ENCODE assay signal across 19 cellular contexts in the genomic region with DNA sequence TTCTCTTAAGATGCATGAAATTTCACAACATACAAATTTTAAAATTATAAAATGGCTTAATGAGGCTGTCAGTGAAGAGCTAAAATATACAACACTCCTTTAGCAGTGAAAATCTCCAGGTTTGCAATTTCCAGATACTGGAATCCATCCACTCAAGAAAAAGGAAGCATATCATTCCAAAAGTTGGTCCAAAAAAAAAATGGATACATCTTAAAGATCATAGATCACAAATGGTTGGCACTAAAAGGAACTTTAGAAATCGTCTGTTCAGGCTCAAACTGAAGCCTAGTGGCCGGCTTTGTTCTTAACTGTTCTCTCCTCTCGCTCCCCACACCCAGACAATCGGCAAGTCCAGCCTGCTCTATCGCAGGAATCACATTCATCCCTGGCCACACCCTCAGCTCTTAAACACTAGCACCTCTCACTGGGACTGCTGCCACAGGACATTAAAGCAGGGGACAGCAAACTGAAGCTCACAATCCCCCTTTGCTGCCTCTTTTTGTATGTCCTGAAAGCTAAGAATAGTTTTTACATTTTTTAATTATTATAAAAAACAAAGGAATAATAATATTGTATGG.
A peak's percentile ranks its signal among the peaks of the same experiment; 100 is the strongest.
DNase-seq lines count a peak whose midpoint lies in the region; ATAC-seq and TF ChIP-seq lines count a peak whose summit lies in the region.
"Had no signal": no experiment of that assay in that cellular context is flagged by ENCODE, and none has a peak within 500 bp of the region (broad histone marks: within the 10 kb centered on the region; RNA-seq: fewer than 3 reads in every experiment).

No MANE protein-coding gene starts in this region.

- no peaks in the 10 kb centered on the region for H3K36me3 Mint-ChIP-seq in T-helper 17 cell (ENCODE audit: low read depth)

- no peaks in the 10 kb centered on the region for H3K27me3 ChIP-seq in smooth muscle cell (ENCODE audit: low read depth)
- H3K27me3 ChIP-seq: esophagus squamous epithelium, neutrophil had no signal

- no peaks in the 10 kb centered on the region for H3F3A ChIP-seq in smooth muscle cell (ENCODE audit: low read depth)

- no peak for ATAC-seq in T-helper 17 cell
- ATAC-seq: activated naive CD8-positive, alpha-beta T cell treated with anti-CD3 and anti-CD28 coated beads, Interleukin-2, amount 50 U/mL, for 24 hours; activated T-cell treated with anti-CD3 and anti-CD28 coated beads, Interleukin-2, amount 50 U/mL, for 4 hours had no signal

- in situ Hi-C loops in ACHN (cut with HindIII; ENCODE audit: low pct_ligation_motif_present, low pct_unique_long_range_greater_than_20kb, low sequenced_read_pairs): no loop called here

- H4K20me1 ChIP-seq in smooth muscle cell (ENCODE audit: low read depth): no peaks in the 10 kb centered on the region

- no peaks in the 10 kb centered on the region for H3K9me3 ChIP-seq in smooth muscle cell (replicated peaks; ENCODE audit: low read depth)
- no peaks in the 10 kb centered on the region for H3K9me3 ChIP-seq in T-helper 17 cell (ENCODE audit: control insufficient read depth, low read length, poor library complexity, severe bottlenecking)
- H3K9me3 ChIP-seq: esophagus squamous epithelium, neutrophil had no signal

- H3K4me3 Mint-ChIP-seq in T-helper 17 cell: no peak overlapping the region
- H3K4me3 Mint-ChIP-seq: activated naive CD8-positive, alpha-beta T cell treated with anti-CD3 and anti-CD28 coated beads, Interleukin-2, amount 50 U/mL, for 24 hours; activated T-cell treated with anti-CD3 and anti-CD28 coated beads, Interleukin-2, amount 50 U/mL, for 4 hours; stimulated activated naive CD8-positive, alpha-beta T cell treated with anti-CD3 and anti-CD28 coated beads, Interleukin-15, Interleukin-2, amounts not matched to agents 100 ng/mL and 50 ng/mL, for 24 hours; T-helper 1 cell treated with Interleukin-12 subunit alpha and Interleukin-12 subunit beta and Interleukin-4 antibody, amounts not matched to agents 30 μg/mL and 1 μg/mL, for 36 hours had no signal

- DNase-seq in NCI-H82 (lab: John Stamatoyannopoulos, UW) (peak; percentile 6), NCI-H82 treated with DMSO at 0.1 percent for 48 hours (lab: John Stamatoyannopoulos, UW; ENCODE audit: unreplicated experiment) (no peak), SK-N-DZ (ENCODE audit: low spot score) (peak; percentile 20), fibroblast of mammary gland (ENCODE audit: low read depth) (peak; percentile 38), smooth muscle cell (lab: John Stamatoyannopoulos, UW; ENCODE audit: unreplicated experiment) (no peak), ACHN (no peak), T-helper 17 cell (no peak), NCI-H128 (lab: John Stamatoyannopoulos, UW; ENCODE audit: unreplicated experiment) (no peak)
- DNase-seq: activated CD4-positive, alpha-beta T cell treated with anti-CD3 and anti-CD28 coated beads, Interleukin-2, amount 50 U/mL, for 1 hour; activated naive CD8-positive, alpha-beta T cell treated with anti-CD3 and anti-CD28 coated beads, Interleukin-2, amount 50 U/mL, for 24 hours; activated T-cell treated with anti-CD3 and anti-CD28 coated beads, Interleukin-2, amount 50 U/mL, for 4 hours; esophagus squamous epithelium; NCI-H1105; NCI-H2227 treated with DMSO at 0.1 percent for 48 hours; PC-9 had no signal

- H3K9ac ChIP-seq in smooth muscle cell (ENCODE audit: low read depth): no peak overlapping the region

- H3K4me1 Mint-ChIP-seq in T-helper 17 cell: no peaks in the 10 kb centered on the region
- H3K4me1 Mint-ChIP-seq: activated naive CD8-positive, alpha-beta T cell treated with anti-CD3 and anti-CD28 coated beads, Interleukin-2, amount 50 U/mL, for 24 hours had no signal

- H3K4me2 ChIP-seq in smooth muscle cell: peak overlapping the region; percentile 63
- H3K4me2 ChIP-seq: PC-9 had no signal

- peak overlapping the region; percentile 83 for H2AFZ ChIP-seq in smooth muscle cell (ENCODE audit: low read depth)
- H2AFZ ChIP-seq: PC-9 had no signal

- H3K36me3 ChIP-seq in smooth muscle cell (ENCODE audit: low read depth): no peaks in the 10 kb centered on the region
- H3K36me3 ChIP-seq: esophagus squamous epithelium, neutrophil had no signal

- no peaks in the 10 kb centered on the region for H3K79me2 ChIP-seq in smooth muscle cell (ENCODE audit: low read depth)

- H3K27me3 Mint-ChIP-seq in T-helper 17 cell: no peaks in the 10 kb centered on the region
- H3K27me3 Mint-ChIP-seq: stimulated activated naive CD8-positive, alpha-beta T cell treated with anti-CD3 and anti-CD28 coated beads, Interleukin-15, Interleukin-2, amounts not matched to agents 100 ng/mL and 50 ng/mL, for 24 hours had no signal

- WGBS in smooth muscle cell (ENCODE audit: low lambda C conversion rate): 22% methylated on average over 5 of the region's 5 CpGs

- no peak overlapping the region for H3K4me3 ChIP-seq in fibroblast of mammary gland (ENCODE audit: control insufficient read depth, low read depth, low read length)
- H3K4me3 ChIP-seq in smooth muscle cell: no peak overlapping the region
- H3K4me3 ChIP-seq: esophagus squamous epithelium, PC-9, skin epidermis had no signal

- H3K4me1 ChIP-seq in smooth muscle cell (ENCODE audit: low read depth): peaks cover 12% of the 10 kb centered on the region
- H3K4me1 ChIP-seq: esophagus squamous epithelium had no signal

- TF ChIP-seq CTCF in fibroblast of mammary gland (conservative IDR thresholded peaks at IDR 0.05; ENCODE audit: control insufficient read depth, insufficient read depth, low read depth, low read length) (no peak), smooth muscle cell (IDR thresholded peaks at IDR 0.05; ENCODE audit: borderline replicate concordance, insufficient read depth, poor library complexity, severe bottlenecking) (no peak)

- H3K27ac ChIP-seq in smooth muscle cell (ENCODE audit: low read depth): no peak overlapping the region
- H3K27ac ChIP-seq: esophagus squamous epithelium, neutrophil, PC-9, skin epidermis had no signal

- no peak overlapping the region for H3K27ac Mint-ChIP-seq in T-helper 17 cell
- H3K27ac Mint-ChIP-seq: activated naive CD8-positive, alpha-beta T cell treated with anti-CD3 and anti-CD28 coated beads, Interleukin-2, amount 50 U/mL, for 24 hours; stimulated activated naive CD8-positive, alpha-beta T cell treated with anti-CD3 and anti-CD28 coated beads, Interleukin-15, Interleukin-2, amounts not matched to agents 100 ng/mL and 50 ng/mL, for 24 hours; T-helper 1 cell treated with Interleukin-12 subunit alpha and Interleukin-12 subunit beta and Interleukin-4 antibody, amounts not matched to agents 30 μg/mL and 1 μg/mL, for 36 hours had no signal

Comparison
In these comparisons a context has a peak if more than half of its experiments do, and no peak if none do; other contexts are left out.
1. DNase-seq: peak in NCI-H82 (single experiment), SK-N-DZ (single experiment) and fibroblast of mammary gland (single experiment); none in NCI-H82 treated with DMSO at 0.1 percent for 48 hours (single experiment), smooth muscle cell (single experiment), ACHN (single experiment), T-helper 17 cell (0 of 3) and NCI-H128 (single experiment).